In genomic region chr14:32077081-32078029, GRCh38 we compare ENCODE assay signal across 8 cellular contexts. TPM values are rescaled to one million over a fixed set of nuclear protein-coding genes. Genes with fewer than 3 reads are reported as not detected.
DNase-seq lines count a peak whose midpoint lies in the region; ATAC-seq, FAIRE-seq and TF ChIP-seq lines count a peak whose summit lies in the region.

ARHGAP5 (plus strand) TSS chr14:32077304; CDS start chr14:32090670, 13,366 bp downstream.

- H3K36me3 ChIP-seq in Panc1 (ENCODE audit: control insufficient read depth, insufficient read depth, low read length) (no peaks in the 10 kb centered on the region; the same call in 1 of the 2 replicates), neutrophil (no peaks in the 10 kb centered on the region), upper lobe of left lung (no peaks in the 10 kb centered on the region)

- 0 to 1% methylated on average over 13 to 50 of the region's 98 CpGs for WGBS in upper lobe of left lung, 2 donors

- H3K9me3 ChIP-seq in Panc1 (ENCODE audit: control insufficient read depth, insufficient read depth, low read depth, low read length) (no peaks in the 10 kb centered on the region), neutrophil (no peaks in the 10 kb centered on the region), upper lobe of left lung (no peaks in the 10 kb centered on the region)

- H3K27ac ChIP-seq in Panc1 (ENCODE audit: low read length) (peak within 1 kb of the TSS; percentile 97), neutrophil (peak within 1 kb of the TSS; percentile 56), upper lobe of left lung (peak within 1 kb of the TSS; percentile 95 to 100 (median 98))

- H3K27me3 ChIP-seq in Panc1 (ENCODE audit: control insufficient read depth, insufficient read depth, low read length) (no peaks in the 10 kb centered on the region), neutrophil (peaks cover 40% of the 10 kb centered on the region), upper lobe of left lung (no peaks in the 10 kb centered on the region)

- POLR2A ChIA-PET in Panc1 (lab: Charles Lee), result interaction anchor here (0.6 kb wide), 4 partner anchors 29 to 1247 kb away, joined by 3 to 19 read pairs (median 4); no protein-coding TSS in a partner anchor

- TF ChIP-seq POLR2A in upper lobe of left lung (IDR thresholded peaks at IDR 0.05), result peak in 2 of 4 donors; percentile 41 to 48

- DNase-seq in AG08396 (ENCODE audit: low spot score) (peak; percentile 42), Panc1 (ENCODE audit: low read depth, low spot score) (no peak), activated gamma-delta T cell (lab: John Stamatoyannopoulos, UW) (peak; percentile 68), frontal cortex (ENCODE audit: low spot score in 2 of 2) (peak in 1 of 2 donors; percentile 6), upper lobe of left lung (peak; percentile 28 to 94)

- H3K4me1 ChIP-seq in Panc1 (ENCODE audit: control insufficient read depth, insufficient read depth, low read length) (peaks cover 14% of the 10 kb centered on the region; the same call in 1 of the 2 replicates), neutrophil (ENCODE audit: control insufficient read depth in 1 of 2, insufficient read depth in 1 of 2, low read depth in 1 of 2, low read length in 1 of 2) (peaks cover 16 to 17% of the 10 kb centered on the region in 2 experiments), upper lobe of left lung (peaks cover 20 to 34% (median 23%) of the 10 kb centered on the region in 4 donors)

- peak; percentile 52 for ATAC-seq in GM19023 (IDR thresholded peaks at IDR 0.05; ENCODE audit: unreplicated experiment)
- ATAC-seq in HG03342 (IDR thresholded peaks at IDR 0.05; ENCODE audit: unreplicated experiment), result peak; percentile 35
- ATAC-seq in Panc1, result peak; percentile 52
- peak; percentile 54 to 63 for ATAC-seq in upper lobe of left lung (ENCODE audit: low FRiP score in 2 of 2)

- no peak for TF ChIP-seq EP300 in upper lobe of left lung (IDR thresholded peaks at IDR 0.05)

- CTCF ChIA-PET in Panc1 (lab: Charles Lee), result interaction anchor here (0.6 to 0.7 kb wide), 3 partner anchors 9 to 143 kb away, joined by 3 to 5 read pairs (median 3); no protein-coding TSS in a partner anchor

- H3K4me3 ChIP-seq in Panc1 (ENCODE audit: low read depth in 2 of 2, low read length in 2 of 2), result peak within 1 kb of the TSS; percentile 90 to 91
- peak within 1 kb of the TSS; percentile 66 to 87 for H3K4me3 ChIP-seq in neutrophil (ENCODE audit: low read depth in 1 of 2, low read length in 1 of 2)
- H3K4me3 ChIP-seq in upper lobe of left lung, result peak within 1 kb of the TSS; percentile 74 to 93 (median 90)

- intact Hi-C loops in Panc1 (cut with micrococcal nuclease; ENCODE audit: unreplicated experiment), result loop anchor here (10.0 kb wide), 2 partner anchors 127 to 143 kb away; partner anchors contain the start of genes RNU6-7 and RNU6-8

- TF ChIP-seq CTCF in Panc1 (IDR thresholded peaks at IDR 0.05) (no peak), neutrophil (IDR thresholded peaks at IDR 0.05) (no peak), upper lobe of left lung (IDR thresholded peaks at IDR 0.05) (peak in 3 of 6 experiments; percentile 14 to 51 (median 39))

- in situ Hi-C loops in Panc1 (cut with HindIII; ENCODE audit: low pct_unique_long_range_greater_than_20kb, low sequenced_read_pairs), result no loop called here

- no peak for FAIRE-seq in frontal cortex (lab: Jason Lieb, UNC)

- no TSS peak for BruUV-seq in Panc1 (replicated peaks; lab: Mats Ljungman, UMichigan)

RNA-seq across cellular contexts. Expression of gene ARHGAP5, which starts in this region (rescaled TPM):
- total RNA-seq in Panc1 (2021; ENCODE audit: unreplicated experiment) (63.0 TPM), frontal cortex (429 TPM), upper lobe of left lung (100 to 1,000 TPM in 1 of 6 donors, 10 to 100 TPM in 5; 31.4 to 150 (median 78.3) TPM)
- polyA plus RNA-seq in Panc1 (2012; ENCODE audit: insufficient read length), result 11.1 TPM
